14 cellular contexts compared by ENCODE assay signal in the genomic region with DNA sequence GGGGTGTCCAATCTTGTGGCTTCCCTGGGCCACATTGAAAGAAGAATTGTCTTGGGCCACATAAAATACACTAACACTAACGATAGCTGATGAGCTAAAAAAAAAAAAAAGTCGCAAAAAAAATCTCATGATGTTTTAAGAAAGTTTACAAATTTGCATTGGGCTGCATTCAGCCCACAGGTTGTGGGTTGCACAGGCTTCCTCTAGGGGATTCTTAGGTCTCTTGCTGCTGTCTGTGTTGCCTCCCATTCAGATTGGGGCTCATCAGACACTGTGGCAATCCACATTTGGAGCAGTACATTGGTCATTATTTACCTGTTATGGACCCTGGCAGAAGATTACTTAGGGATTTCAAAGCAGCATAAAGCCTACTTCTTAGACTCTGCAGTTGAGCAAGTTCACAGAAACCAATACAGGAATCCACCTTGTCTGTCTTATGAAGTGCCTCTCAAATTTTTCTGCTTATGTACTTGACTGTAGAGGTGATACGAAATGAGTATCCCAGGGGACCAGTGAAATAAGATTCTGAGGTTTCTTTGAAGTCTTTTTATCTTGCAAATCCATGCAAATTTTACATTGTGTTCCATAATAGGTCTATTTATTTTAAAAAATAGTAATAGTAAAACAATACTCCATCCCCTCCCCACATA.
DNase-seq lines count a peak whose midpoint lies in the region; ATAC-seq lines count a peak whose summit lies in the region.
"Had no signal": no experiment of that assay in that cellular context is flagged by ENCODE, and none has a peak within 500 bp of the region (broad histone marks: within the 10 kb centered on the region; RNA-seq: fewer than 3 reads in every experiment).

No MANE protein-coding gene starts in this region.

- H3K4me2 ChIP-seq in Karpas-422 (ENCODE audit: low read depth, low read length, poor library complexity, severe bottlenecking), result no peak overlapping the region

- peak overlapping the region; percentile 5 for H3K9ac ChIP-seq in iPS-15b (ENCODE audit: low read depth, low read length)
- no peak overlapping the region for H3K9ac ChIP-seq in Karpas-422 (ENCODE audit: low read length)

- no peak overlapping the region for H2AFZ ChIP-seq in Karpas-422 (ENCODE audit: low read length)

- H3K4me1 ChIP-seq in iPS-15b (ENCODE audit: control insufficient read depth, insufficient read depth, low read length) (no peaks in the 10 kb centered on the region), Karpas-422 (ENCODE audit: low read length) (peaks cover 10% of the 10 kb centered on the region)

- peak; percentile 97 for ATAC-seq in GM21619 (IDR thresholded peaks at IDR 0.05; ENCODE audit: unreplicated experiment)
- ATAC-seq in HG03108 (IDR thresholded peaks at IDR 0.05; ENCODE audit: unreplicated experiment), result peak; percentile 80

- no peaks in the 10 kb centered on the region for H3K9me2 ChIP-seq in Karpas-422 (replicated peaks; ENCODE audit: insufficient read depth, low read length)

- H3K27me3 ChIP-seq in iPS-15b (ENCODE audit: control insufficient read depth, insufficient read depth, low read length) (no peaks in the 10 kb centered on the region), Karpas-422 (ENCODE audit: low read length) (no peaks in the 10 kb centered on the region)

- H4K20me1 ChIP-seq in Karpas-422 (ENCODE audit: insufficient read depth, low read depth, low read length), result no peaks in the 10 kb centered on the region

- DNase-seq in NCI-H1436 (lab: John Stamatoyannopoulos, UW) (peak; percentile 21), NCI-H1436 treated with DMSO at 0.1 percent for 48 hours (lab: John Stamatoyannopoulos, UW) (no peak), Karpas-422 (no peak), GOT3 (lab: John Stamatoyannopoulos, UW) (no peak), occipital lobe (lab: John Stamatoyannopoulos, UW) (no peak)
- DNase-seq: 8988T; activated CD4-positive, alpha-beta T cell treated with anti-CD3 and anti-CD28 coated beads, Interleukin-2, amount 50 U/mL, for 4 hours; activated gamma-delta T cell; immature natural killer cell; NCI-H1105; retina had no signal

- no peak overlapping the region for H3K27ac ChIP-seq in Karpas-422 (ENCODE audit: low read length)

- H3K79me2 ChIP-seq in Karpas-422 (ENCODE audit: low read length), result no peaks in the 10 kb centered on the region

- H3K36me3 ChIP-seq in iPS-15b (ENCODE audit: control insufficient read depth, insufficient read depth, low read length), result no peaks in the 10 kb centered on the region
- no peaks in the 10 kb centered on the region for H3K36me3 ChIP-seq in Karpas-422 (ENCODE audit: insufficient read depth, low read length)

- H3K4me3 ChIP-seq in iPS-15b (ENCODE audit: low read depth, low read length) (no peak overlapping the region), Karpas-422 (ENCODE audit: low read length) (no peak overlapping the region)

- H3K9me3 ChIP-seq in iPS-15b (ENCODE audit: control insufficient read depth, insufficient read depth, low read length) (no peaks in the 10 kb centered on the region), Karpas-422 (ENCODE audit: low read length) (no peaks in the 10 kb centered on the region)
